ENCODE assay signal across 3 cellular contexts in genomic region chr5:148482196-148482595, GRCh38.
TF ChIP-seq lines count a peak whose summit lies in the region.

No MANE protein-coding gene starts in this region.

TF ChIP-seq in A549, 52 proteins besides CTCF, POLR2A, EP300 and RAD21:
- TF ChIP-seq REST (IDR thresholded peaks at IDR 0.05) (no peak), TP53 (CRISPR knock-in tag; IDR thresholded peaks at IDR 0.05) (no peak), MAZ (IDR thresholded peaks at IDR 0.05; ENCODE audit: borderline replicate concordance, low read depth, low read length) (no peak), POLR2AphosphoS2 (conservative IDR thresholded peaks at IDR 0.05; ENCODE audit: low read length) (no peak), MAFK (IDR thresholded peaks at IDR 0.05; ENCODE audit: partially characterized antibody) (no peak), HDAC2 (IDR thresholded peaks at IDR 0.05) (no peak), RFX5 (IDR thresholded peaks at IDR 0.05) (no peak), HOXB5 (CRISPR knock-in tag; IDR thresholded peaks at IDR 0.05) (no peak), ESRRA (IDR thresholded peaks at IDR 0.05; ENCODE audit: borderline replicate concordance, low read length) (no peak), CBX2 (IDR thresholded peaks at IDR 0.05; ENCODE audit: borderline replicate concordance, low read depth) (no peak), HOXA7 (CRISPR knock-in tag; IDR thresholded peaks at IDR 0.05) (no peak), PHF8 (IDR thresholded peaks at IDR 0.05; ENCODE audit: borderline replicate concordance, low read depth) (no peak), PBX3 (IDR thresholded peaks at IDR 0.05) (no peak)

TF ChIP-seq in HCT116, 20 proteins besides CTCF, POLR2A, EP300 and RAD21 (continued from another document):
- TF ChIP-seq REST (IDR thresholded peaks at IDR 0.05; ENCODE audit: low read depth) (no peak), ZBTB33 (IDR thresholded peaks at IDR 0.05; ENCODE audit: extremely low read depth, insufficient replicate concordance, low read length) (no peak), POLR2AphosphoS5 (IDR thresholded peaks at IDR 0.05; ENCODE audit: low read depth, low read length) (no peak), MAX (IDR thresholded peaks at IDR 0.05) (no peak), EZH2 (IDR thresholded peaks at IDR 0.05) (no peak), CBX3 (IDR thresholded peaks at IDR 0.05; ENCODE audit: low read depth) (no peak), TCF7L2 (IDR thresholded peaks at IDR 0.05; ENCODE audit: borderline replicate concordance, extremely low read depth, insufficient read depth, insufficient read length) (no peak), SRF (IDR thresholded peaks at IDR 0.05; ENCODE audit: low read depth) (no peak), ELF1 (IDR thresholded peaks at IDR 0.05; ENCODE audit: borderline replicate concordance, low read depth) (no peak), ZFX (IDR thresholded peaks at IDR 0.05) (no peak), SIN3A (IDR thresholded peaks at IDR 0.05; ENCODE audit: low read depth) (no peak)

TF ChIP-seq in WTC11, 78 proteins besides CTCF, POLR2A, EP300 and RAD21 (continued from another document):
- TF ChIP-seq ESRRA (CRISPR knock-in tag; IDR thresholded peaks at IDR 0.05; ENCODE audit: borderline replicate concordance) (no peak), NFATC4 (CRISPR knock-in tag; IDR thresholded peaks at IDR 0.05) (no peak), SMAD4 (CRISPR knock-in tag; IDR thresholded peaks at IDR 0.05) (no peak), JUN (CRISPR knock-in tag; IDR thresholded peaks at IDR 0.05) (no peak), ZNF317 (CRISPR knock-in tag; IDR thresholded peaks at IDR 0.05; ENCODE audit: borderline replicate concordance, low read depth) (no peak), E2F5 (CRISPR knock-in tag; IDR thresholded peaks at IDR 0.05) (no peak), E2F1 (CRISPR knock-in tag; IDR thresholded peaks at IDR 0.05) (no peak), ARID4B (CRISPR knock-in tag; IDR thresholded peaks at IDR 0.05; ENCODE audit: borderline replicate concordance) (no peak), RORB (CRISPR knock-in tag; IDR thresholded peaks at IDR 0.05) (no peak), USF2 (CRISPR knock-in tag; IDR thresholded peaks at IDR 0.05) (no peak), ATF1 (CRISPR knock-in tag; IDR thresholded peaks at IDR 0.05) (no peak), USF1 (CRISPR knock-in tag; IDR thresholded peaks at IDR 0.05) (no peak), ELF4 (CRISPR knock-in tag; IDR thresholded peaks at IDR 0.05; ENCODE audit: low read depth) (no peak)
